ENCODE assay signal across 33 cellular contexts in genomic region chr7:102185796-102186195, GRCh38.
"Had no signal": no experiment of that assay in that cellular context is flagged by ENCODE, and none has a peak within 500 bp of the region (broad histone marks: within the 10 kb centered on the region; RNA-seq: fewer than 3 reads in every experiment).

No MANE protein-coding gene starts in this region.

- H3K9me3 ChIP-seq: adrenal gland, body of pancreas, breast epithelium had no signal

- H3K9me3 Mint-ChIP-seq: activated B cell treated with CpG ODN at 0.5 μM for 24 hours; activated CD4-positive, alpha-beta memory T cell treated with anti-CD3 and anti-CD28 coated beads for 36 hours; activated CD4-positive, alpha-beta T cell treated with anti-CD3 and anti-CD28 coated beads, Interleukin-2, amount 10 ng/mL, durations not matched to agents 24 days and 14 days; activated CD8-positive, alpha-beta T cell treated with anti-CD3 and anti-CD28 coated beads for 36 hours; activated naive CD4-positive, alpha-beta T cell treated with anti-CD3 and anti-CD28 coated beads for 36 hours; activated naive CD4-positive, alpha-beta T cell treated with anti-CD3 and anti-CD28 coated beads, Interleukin-2, amount 50 U/mL, for 72 hours; activated naive CD8-positive, alpha-beta T cell treated with anti-CD3 and anti-CD28 coated beads for 36 hours; activated T-cell treated with anti-CD3 and anti-CD28 coated beads, Interleukin-2, amount 50 U/mL, for 4 hours; activated T-cell treated with anti-CD3 and anti-CD28 coated beads, Interleukin-2, amount 50 U/mL, for 72 hours; activated T-helper 1 cell treated with anti-CD3 and anti-CD28 coated beads, Interleukin-12 subunit alpha, Interleukin-12 subunit beta, Interleukin-2, Interleukin-4 antibody, amounts not matched to agents 30 ng/mL and 10 ng/mL and 1 ng/mL, durations not matched to agents 14 hours and 24 hours and 36 hours; activated T-helper 17 cell treated with anti-CD3 and anti-CD28 coated beads, Interleukin-2, amount 50 U/mL, for 72 hours; T-helper 1 cell treated with Interleukin-12 subunit alpha and Interleukin-12 subunit beta and Interleukin-4 antibody, amounts not matched to agents 30 μg/mL and 1 μg/mL, for 36 hours; T-helper 2 cell treated with Interferon-gamma antibody and Interleukin-4, amounts not matched to agents 5 μg/mL and 100 μg/mL, for 36 hours had no signal

- H3K27ac ChIP-seq: adrenal gland, body of pancreas, brain microvascular endothelial cell, breast epithelium, VCaP had no signal

- H3K36me3 ChIP-seq: breast epithelium had no signal

- H3K4me3 ChIP-seq: adrenal gland, body of pancreas, breast epithelium had no signal

- H3K27me3 ChIP-seq: adrenal gland, body of pancreas, brain microvascular endothelial cell, breast epithelium had no signal

- H3K4me1 ChIP-seq: adrenal gland, body of pancreas, breast epithelium had no signal

- DNase-seq: activated B cell treated with CpG ODN at 0.5 μM for 24 hours; activated CD4-positive, alpha-beta memory T cell treated with anti-CD3 and anti-CD28 coated beads for 36 hours; activated CD4-positive, alpha-beta T cell treated with anti-CD3 and anti-CD28 coated beads for 4 hours; activated CD4-positive, alpha-beta T cell treated with anti-CD3 and anti-CD28 coated beads, Interleukin-2, amount 10 ng/mL, durations not matched to agents 24 days and 14 days; activated CD4-positive, CD25-positive, alpha-beta regulatory T cell treated with anti-CD3 and anti-CD28 coated beads, Interleukin-2, amount 50 U/mL, for 72 hours; activated CD8-positive, alpha-beta memory T cell treated with anti-CD3 and anti-CD28 coated beads, Interleukin-2, amount 50 U/mL, for 4 hours; activated CD8-positive, alpha-beta T cell treated with anti-CD3 and anti-CD28 coated beads for 36 hours; activated effector memory CD4-positive, alpha-beta T cell treated with anti-CD3 and anti-CD28 coated beads, Interleukin-2, amount 50 U/mL, for 16 hours; activated gamma-delta T cell treated with Interleukin-2 at 50 U/mL for 16 hours; activated naive CD4-positive, alpha-beta T cell; activated naive CD4-positive, alpha-beta T cell treated with anti-CD3 and anti-CD28 coated beads for 36 hours; activated naive CD4-positive, alpha-beta T cell treated with anti-CD3 and anti-CD28 coated beads, Interleukin-2, amount 50 U/mL, for 16 hours; activated naive CD8-positive, alpha-beta T cell treated with anti-CD3 and anti-CD28 coated beads for 36 hours; activated T-cell treated with anti-CD3 and anti-CD28 coated beads for 4 hours; activated T-cell treated with anti-CD3 and anti-CD28 coated beads, Interleukin-2, amount 50 U/mL, for 1 hour; activated T-cell treated with anti-CD3 and anti-CD28 coated beads, Interleukin-2, amount 50 U/mL, for 4 hours; activated T-cell treated with anti-CD3 and anti-CD28 coated beads, Interleukin-2, amount 50 U/mL, for 72 hours; adrenal gland; amniotic stem cell; aorta; body of pancreas; brain microvascular endothelial cell; central memory CD4-positive, alpha-beta T cell; T-helper 1 cell; T-helper 2 cell; T-helper 9 cell had no signal

- H3K36me3 Mint-ChIP-seq: activated naive CD4-positive, alpha-beta T cell treated with anti-CD3 and anti-CD28 coated beads, Interleukin-2, amount 50 U/mL, for 72 hours had no signal

- H3K4me3 Mint-ChIP-seq: activated B cell treated with CpG ODN at 0.5 μM for 24 hours; activated CD4-positive, alpha-beta memory T cell treated with anti-CD3 and anti-CD28 coated beads for 36 hours; activated CD4-positive, alpha-beta T cell treated with anti-CD3 and anti-CD28 coated beads, Interleukin-2, amount 10 ng/mL, durations not matched to agents 24 days and 14 days; activated CD8-positive, alpha-beta T cell treated with anti-CD3 and anti-CD28 coated beads for 36 hours; activated naive CD4-positive, alpha-beta T cell treated with anti-CD3 and anti-CD28 coated beads for 36 hours; activated naive CD8-positive, alpha-beta T cell treated with anti-CD3 and anti-CD28 coated beads for 36 hours; activated T-cell treated with anti-CD3 and anti-CD28 coated beads, Interleukin-2, amount 50 U/mL, for 4 hours; activated T-cell treated with anti-CD3 and anti-CD28 coated beads, Interleukin-2, amount 50 U/mL, for 72 hours; activated T-helper 1 cell treated with anti-CD3 and anti-CD28 coated beads, Interleukin-12 subunit alpha, Interleukin-12 subunit beta, Interleukin-2, Interleukin-4 antibody, amounts not matched to agents 30 ng/mL and 10 ng/mL and 1 ng/mL, durations not matched to agents 14 hours and 24 hours and 36 hours; activated T-helper 17 cell treated with anti-CD3 and anti-CD28 coated beads, Interleukin-2, amount 50 U/mL, for 72 hours; T-helper 1 cell treated with Interleukin-12 subunit alpha and Interleukin-12 subunit beta and Interleukin-4 antibody, amounts not matched to agents 30 μg/mL and 1 μg/mL, for 36 hours; T-helper 2 cell treated with Interferon-gamma antibody and Interleukin-4, amounts not matched to agents 5 μg/mL and 100 μg/mL, for 36 hours had no signal

- H3K27ac Mint-ChIP-seq: activated B cell treated with CpG ODN at 0.5 μM for 24 hours; activated CD4-positive, alpha-beta memory T cell treated with anti-CD3 and anti-CD28 coated beads for 36 hours; activated CD4-positive, alpha-beta T cell treated with anti-CD3 and anti-CD28 coated beads, Interleukin-2, amount 10 ng/mL, durations not matched to agents 24 days and 14 days; activated CD8-positive, alpha-beta T cell treated with anti-CD3 and anti-CD28 coated beads for 36 hours; activated naive CD4-positive, alpha-beta T cell treated with anti-CD3 and anti-CD28 coated beads for 36 hours; activated naive CD4-positive, alpha-beta T cell treated with anti-CD3 and anti-CD28 coated beads, Interleukin-2, amount 50 U/mL, for 72 hours; activated naive CD8-positive, alpha-beta T cell treated with anti-CD3 and anti-CD28 coated beads for 36 hours; activated T-cell treated with anti-CD3 and anti-CD28 coated beads, Interleukin-2, amount 50 U/mL, for 72 hours; activated T-helper 1 cell treated with anti-CD3 and anti-CD28 coated beads, Interleukin-12 subunit alpha, Interleukin-12 subunit beta, Interleukin-2, Interleukin-4 antibody, amounts not matched to agents 30 ng/mL and 10 ng/mL and 1 ng/mL, durations not matched to agents 14 hours and 24 hours and 36 hours; activated T-helper 17 cell treated with anti-CD3 and anti-CD28 coated beads, Interleukin-2, amount 50 U/mL, for 72 hours; T-helper 1 cell treated with Interleukin-12 subunit alpha and Interleukin-12 subunit beta and Interleukin-4 antibody, amounts not matched to agents 30 μg/mL and 1 μg/mL, for 36 hours; T-helper 2 cell treated with Interferon-gamma antibody and Interleukin-4, amounts not matched to agents 5 μg/mL and 100 μg/mL, for 36 hours had no signal

- H3K27me3 Mint-ChIP-seq: activated B cell treated with CpG ODN at 0.5 μM for 24 hours; activated CD4-positive, alpha-beta memory T cell treated with anti-CD3 and anti-CD28 coated beads for 36 hours; activated CD4-positive, alpha-beta T cell treated with anti-CD3 and anti-CD28 coated beads, Interleukin-2, amount 10 ng/mL, durations not matched to agents 24 days and 14 days; activated CD8-positive, alpha-beta T cell treated with anti-CD3 and anti-CD28 coated beads for 36 hours; activated naive CD8-positive, alpha-beta T cell treated with anti-CD3 and anti-CD28 coated beads for 36 hours; activated T-helper 17 cell treated with anti-CD3 and anti-CD28 coated beads, Interleukin-2, amount 50 U/mL, for 72 hours had no signal

- H3K4me1 Mint-ChIP-seq: activated B cell treated with CpG ODN at 0.5 μM for 24 hours; activated naive CD8-positive, alpha-beta T cell treated with anti-CD3 and anti-CD28 coated beads for 36 hours; activated T-helper 17 cell treated with anti-CD3 and anti-CD28 coated beads, Interleukin-2, amount 50 U/mL, for 72 hours had no signal

- ATAC-seq: activated CD8-positive, alpha-beta T cell treated with anti-CD3 and anti-CD28 coated beads for 36 hours; activated naive CD4-positive, alpha-beta T cell treated with anti-CD3 and anti-CD28 coated beads, Interleukin-2, amount 50 U/mL, for 72 hours; activated T-cell treated with anti-CD3 and anti-CD28 coated beads, Interleukin-2, amount 50 U/mL, for 4 hours; activated T-cell treated with anti-CD3 and anti-CD28 coated beads, Interleukin-2, amount 50 U/mL, for 72 hours; activated T-helper 17 cell treated with anti-CD3 and anti-CD28 coated beads, Interleukin-2, amount 50 U/mL, for 72 hours; body of pancreas had no signal
